Comparison of ENCODE assay signal across 3 cellular contexts in the genomic region with DNA sequence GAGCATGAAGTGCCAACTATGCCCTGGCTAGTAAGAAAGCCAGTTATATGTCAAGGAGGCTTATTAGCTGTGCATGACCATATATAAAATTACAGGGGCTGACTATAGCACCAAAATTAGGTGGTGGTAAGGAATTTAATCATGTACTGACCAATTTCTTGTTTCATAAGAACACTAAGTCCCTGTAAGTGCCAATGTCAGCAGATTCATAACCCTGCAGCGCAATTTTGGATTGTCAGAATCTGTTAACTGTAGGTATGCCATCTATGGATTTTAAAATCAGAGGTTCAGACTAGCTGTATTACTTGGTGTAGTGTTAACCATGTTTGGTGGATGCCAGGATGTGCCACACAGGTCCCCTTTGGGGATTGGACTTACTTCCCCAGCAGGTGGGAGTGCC.
TF ChIP-seq lines count a peak whose summit lies in the region.

No MANE protein-coding gene starts in this region.

TF ChIP-seq in A549, 52 proteins besides CTCF, POLR2A, EP300 and RAD21:
- no peak for TF ChIP-seq CBX8 (IDR thresholded peaks at IDR 0.05)
- TF ChIP-seq MAZ (IDR thresholded peaks at IDR 0.05; ENCODE audit: borderline replicate concordance, low read depth, low read length) = no peak
- TF ChIP-seq JUNB (IDR thresholded peaks at IDR 0.05) = no peak
- TF ChIP-seq MYC (IDR thresholded peaks at IDR 0.05; ENCODE audit: borderline replicate concordance, low read length) = no peak
- TF ChIP-seq MAFK (IDR thresholded peaks at IDR 0.05; ENCODE audit: partially characterized antibody) = peak; percentile 37
TF ChIP-seq in A549: peak in this region for 1.

TF ChIP-seq in IMR-90, 13 proteins besides CTCF, POLR2A, EP300 and RAD21:
- TF ChIP-seq RCOR1 (IDR thresholded peaks at IDR 0.05; ENCODE audit: insufficient replicate concordance, low read length) = no peak
- peak; percentile 51; the same call in 1 of the 2 replicates for TF ChIP-seq MAFK (IDR thresholded peaks at IDR 0.05; ENCODE audit: low read depth, low read length)
TF ChIP-seq in IMR-90: peak in this region for 1.

TF ChIP-seq in K562, 482 proteins besides CTCF, POLR2A, EP300 and RAD21:
- TF ChIP-seq MAFF (IDR thresholded peaks at IDR 0.05; ENCODE audit: low read length) = 0 out of 2 replicates have a peak, but pooled peaks have one; percentile 2
- TF ChIP-seq TAF1 (IDR thresholded peaks at IDR 0.05; ENCODE audit: control insufficient read depth, extremely low read depth, insufficient read depth, low read length, severe bottlenecking) = no peak
- TF ChIP-seq RNF2 (IDR thresholded peaks at IDR 0.05) = no peak
- peak; percentile 23; the same call in 1 of the 2 replicates for TF ChIP-seq ZNF316 (IDR thresholded peaks at IDR 0.05)
